8 cellular contexts compared by ENCODE assay signal in genomic region chr16:20929804-20930683, GRCh38. TPM values are rescaled to one million over a fixed set of nuclear protein-coding genes. Genes with fewer than 3 reads are reported as not detected.
DNase-seq lines count a peak whose midpoint lies in the region; ATAC-seq, FAIRE-seq and TF ChIP-seq lines count a peak whose summit lies in the region.
"Not testable (repeated sequence)": the region's sequence is repeated elsewhere in the genome, so short reads cannot be mapped to it uniquely, and the experiment has no call there.

No MANE protein-coding gene starts in this region.

- TF ChIP-seq POLR2A in sigmoid colon (IDR thresholded peaks at IDR 0.05); upper lobe of left lung (IDR thresholded peaks at IDR 0.05): not testable (repeated sequence)

- not testable (repeated sequence) for H4K20me1 ChIP-seq in astrocyte (ENCODE audit: insufficient read depth, low read length)

- not testable (repeated sequence) for H3K4me3 ChIP-seq in astrocyte (ENCODE audit: insufficient read depth, low read depth, low read length); mesodermal cell (ENCODE audit: extremely low read depth, insufficient read depth, low read length, poor library complexity, severe bottlenecking); sigmoid colon; upper lobe of left lung

- WGBS in mesodermal cell (ENCODE audit: insufficient coverage in 2 of 2), 2 experiments: 83 to 89% methylated on average over 7 to 9 of the region's 11 CpGs
- 87 to 88% methylated on average over 11 of the region's 11 CpGs for WGBS in sigmoid colon, 2 donors
- WGBS in upper lobe of left lung, 2 donors: 79 to 88% methylated on average over 8 to 11 of the region's 11 CpGs

- FAIRE-seq in astrocyte (lab: Jason Lieb, UNC): not testable (repeated sequence)

- not testable (repeated sequence) for H3K27ac ChIP-seq in astrocyte (ENCODE audit: low read depth, low read length)
- peak overlapping the region; percentile 51 for H3K27ac ChIP-seq in mesodermal cell (ENCODE audit: low read depth, low read length, severe bottlenecking)
- H3K27ac ChIP-seq in sigmoid colon: peak overlapping the region; percentile 44 to 75 (median 59)
- H3K27ac ChIP-seq in upper lobe of left lung: peak overlapping the region; percentile 21 to 61 (median 41)

- not testable (repeated sequence) for H3K79me2 ChIP-seq in astrocyte (ENCODE audit: insufficient read depth, low read length)

- H3K9ac ChIP-seq in astrocyte (ENCODE audit: low read length): not testable (repeated sequence)

- H3K27me3 ChIP-seq in astrocyte (ENCODE audit: insufficient read depth, low read length); sigmoid colon; upper lobe of left lung: not testable (repeated sequence)

- DNase-seq in EH (ENCODE audit: low read depth): peak; percentile 64
- peak; percentile 88 for DNase-seq in NCI-H2227 treated with DMSO at 0.1 percent for 48 hours (lab: John Stamatoyannopoulos, UW)
- peak; percentile 32 for DNase-seq in astrocyte (ENCODE audit: low read depth)
- not testable (repeated sequence) for DNase-seq in left cardiac atrium, sigmoid colon, upper lobe of left lung

- not testable (repeated sequence) for H3K36me3 ChIP-seq in astrocyte (ENCODE audit: insufficient read depth, low read length); mesodermal cell (ENCODE audit: control insufficient read depth, insufficient read depth, low read length); sigmoid colon; upper lobe of left lung

- TF ChIP-seq CTCF in astrocyte (IDR thresholded peaks at IDR 0.05; ENCODE audit: insufficient read depth, low read depth, low read length); sigmoid colon (IDR thresholded peaks at IDR 0.05); upper lobe of left lung (IDR thresholded peaks at IDR 0.05): not testable (repeated sequence)

- H3K9me3 ChIP-seq in astrocyte (ENCODE audit: insufficient read depth, low read depth, low read length); mesodermal cell (ENCODE audit: control insufficient read depth, low read length); sigmoid colon; upper lobe of left lung: not testable (repeated sequence)

- H3K27ac Mint-ChIP-seq in astrocyte (ENCODE audit: unreplicated experiment): not testable (repeated sequence)
- H3K27ac Mint-ChIP-seq in dendritic cell treated with granulocyte-macrophage colony-stimulating factor and Interleukin-4, amounts not matched to agents 40 ng/mL and 50 ng/mL, for 4 days: peak overlapping the region; percentile 10

- not testable (repeated sequence) for H2AFZ ChIP-seq in astrocyte (ENCODE audit: low read depth, low read length)

- H3K4me3 Mint-ChIP-seq in astrocyte (ENCODE audit: unreplicated experiment); dendritic cell treated with granulocyte-macrophage colony-stimulating factor and Interleukin-4, amounts not matched to agents 40 ng/mL and 50 ng/mL, for 4 days: not testable (repeated sequence)

- ATAC-seq in left cardiac atrium (peak; percentile 88 to 90), upper lobe of left lung (ENCODE audit: low FRiP score in 2 of 2) (peak in 1 of 2 donors; percentile 76)

- peaks cover 10% of the 10 kb centered on the region for H3K4me1 Mint-ChIP-seq in astrocyte (ENCODE audit: low read depth, unreplicated experiment)
- H3K4me1 Mint-ChIP-seq in dendritic cell treated with granulocyte-macrophage colony-stimulating factor and Interleukin-4, amounts not matched to agents 40 ng/mL and 50 ng/mL, for 4 days (ENCODE audit: low read depth): peaks cover 23% of the 10 kb centered on the region

- not testable (repeated sequence) for TF ChIP-seq EP300 in sigmoid colon (IDR thresholded peaks at IDR 0.05); upper lobe of left lung (IDR thresholded peaks at IDR 0.05)

- not testable (repeated sequence) for H3K27me3 Mint-ChIP-seq in astrocyte (ENCODE audit: low read depth, unreplicated experiment); dendritic cell treated with granulocyte-macrophage colony-stimulating factor and Interleukin-4, amounts not matched to agents 40 ng/mL and 50 ng/mL, for 4 days

- H3K9me3 Mint-ChIP-seq in astrocyte (ENCODE audit: unreplicated experiment); dendritic cell treated with granulocyte-macrophage colony-stimulating factor and Interleukin-4, amounts not matched to agents 40 ng/mL and 50 ng/mL, for 4 days: not testable (repeated sequence)

- H3K4me2 ChIP-seq in astrocyte (ENCODE audit: low read length): not testable (repeated sequence)

- not testable (repeated sequence) for H3K36me3 Mint-ChIP-seq in astrocyte (ENCODE audit: low read depth, unreplicated experiment); dendritic cell treated with granulocyte-macrophage colony-stimulating factor and Interleukin-4, amounts not matched to agents 40 ng/mL and 50 ng/mL, for 4 days (ENCODE audit: low read depth)

- not testable (repeated sequence) for H3K4me1 ChIP-seq in astrocyte (ENCODE audit: insufficient read depth, low read length); mesodermal cell (ENCODE audit: control insufficient read depth, insufficient read depth, low read length, poor library complexity, severe bottlenecking); upper lobe of left lung
- H3K4me1 ChIP-seq in sigmoid colon: peaks cover 0 to 24% (median 14%) of the 10 kb centered on the region in 4 donors

- intact Hi-C loops in dendritic cell treated with granulocyte-macrophage colony-stimulating factor and Interleukin-4, amounts not matched to agents 40 ng/mL and 50 ng/mL, for 4 days (cut with micrococcal nuclease); left cardiac atrium (cut with DNase I); sigmoid colon (cut with DNase I): not testable (repeated sequence)

RNA-seq across cellular contexts. Expression of gene LYRM1, which starts 29.5 kb away (rescaled TPM):
- 23.0 and 24.1 TPM in 2 replicates for total RNA-seq in astrocyte
- total RNA-seq in left cardiac atrium: 10 to 100 TPM; 32.6 TPM
- 31.1 TPM for polyA plus RNA-seq in mesodermal cell (2013, experiment 1 of 2)
- polyA plus RNA-seq in mesodermal cell (2013, experiment 2 of 2): 31.6 TPM
- total RNA-seq in sigmoid colon: 10 to 100 TPM; 38.5 to 85.6 (median 53.4) TPM
- 10 to 100 TPM; 31.2 to 43.7 (median 34.8) TPM for polyA plus RNA-seq in sigmoid colon
- total RNA-seq in upper lobe of left lung: 10 to 100 TPM in 5 of 6 donors, 1 to 10 TPM in 1; 6.8 to 34.4 (median 22.3) TPM

RNA-seq across cellular contexts. Expression of gene DCUN1D3, which starts 29.9 kb away (rescaled TPM):
- total RNA-seq in astrocyte (33.0 and 34.0 TPM in 2 replicates), left cardiac atrium (10 to 100 TPM; 15.6 to 27.4 TPM), sigmoid colon (10 to 100 TPM; 10.8 to 21.6 (median 16.2) TPM), upper lobe of left lung (10 to 100 TPM in 5 of 6 donors, 1 to 10 TPM in 1; 7.2 to 33.0 (median 19.3) TPM)
- 9.2 TPM for polyA plus RNA-seq in mesodermal cell (2013, experiment 1 of 2)
- 7.5 TPM for polyA plus RNA-seq in mesodermal cell (2013, experiment 2 of 2)
- 1 to 10 TPM; 3.0 to 5.0 (median 3.9) TPM for polyA plus RNA-seq in sigmoid colon
